18 cellular contexts compared by ENCODE assay signal in the genomic region with DNA sequence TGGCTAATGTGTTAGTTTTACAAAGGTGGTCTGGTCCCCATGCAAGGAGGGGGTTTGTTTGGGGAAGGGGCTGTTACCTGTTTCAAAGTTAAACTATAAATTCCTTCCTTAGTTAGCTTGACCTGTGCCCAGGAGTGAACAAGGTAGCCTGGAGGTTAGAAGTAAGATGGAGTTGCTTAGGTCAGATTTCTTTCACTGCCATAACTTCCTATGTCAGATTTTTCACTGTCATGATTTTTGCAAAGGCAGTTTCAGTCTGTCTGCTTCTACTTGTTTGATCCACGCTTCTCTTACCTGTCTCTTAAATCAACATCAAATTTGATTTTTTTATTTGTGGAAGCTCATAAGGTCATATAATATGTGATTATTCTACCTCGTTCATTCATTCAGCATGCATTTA.
"Had no signal": no experiment of that assay in that cellular context is flagged by ENCODE, and none has a peak within 500 bp of the region (broad histone marks: within the 10 kb centered on the region; RNA-seq: fewer than 3 reads in every experiment).

No MANE protein-coding gene starts in this region.

- H2AFZ ChIP-seq: hepatocyte had no signal

- H3K9me3 ChIP-seq: ascending aorta, colonic mucosa, mucosa of descending colon, sigmoid colon, thyroid gland had no signal

- H3K36me3 ChIP-seq: ascending aorta, colonic mucosa, thyroid gland had no signal

- H3K36me3 Mint-ChIP-seq: activated CD4-positive, alpha-beta memory T cell treated with anti-CD3 and anti-CD28 coated beads for 36 hours had no signal

- H3K4me1 ChIP-seq: colonic mucosa had no signal

- H3K27me3 Mint-ChIP-seq: activated B cell treated with CpG ODN at 0.5 μM for 24 hours; activated CD4-positive, alpha-beta memory T cell treated with anti-CD3 and anti-CD28 coated beads for 36 hours; central memory CD8-positive, alpha-beta T cell had no signal

- ATAC-seq: foreskin keratinocyte, left cardiac atrium, mucosa of descending colon had no signal

- H3K4me3 ChIP-seq: ascending aorta, colonic mucosa, hepatocyte, mucosa of descending colon, sigmoid colon, thyroid gland had no signal

- H3K27me3 ChIP-seq: ascending aorta, colonic mucosa, foreskin keratinocyte, hepatocyte, sigmoid colon, thyroid gland had no signal

- H3K79me2 ChIP-seq: hepatocyte had no signal

- H3K27ac Mint-ChIP-seq: activated CD4-positive, alpha-beta memory T cell treated with anti-CD3 and anti-CD28 coated beads for 36 hours had no signal

- DNase-seq: activated B cell treated with CpG ODN at 0.5 μM for 24 hours; activated CD4-positive, alpha-beta memory T cell treated with anti-CD3 and anti-CD28 coated beads for 36 hours; activated CD4-positive, alpha-beta T cell treated with anti-CD3 and anti-CD28 coated beads for 4 hours; activated CD8-positive, alpha-beta memory T cell treated with anti-CD3 and anti-CD28 coated beads, Interleukin-2, amount 50 U/mL, for 4 hours; activated naive CD4-positive, alpha-beta T cell; activated T-cell treated with anti-CD3 and anti-CD28 coated beads, Interleukin-2, amount 50 U/mL, for 48 hours; colonic mucosa; foreskin keratinocyte; left cardiac atrium; mesenchymal stem cell; mucosa of descending colon; sigmoid colon; stimulated activated naive CD4-positive, alpha-beta T cell; thyroid gland had no signal

- H3K9me3 Mint-ChIP-seq: activated CD4-positive, alpha-beta memory T cell treated with anti-CD3 and anti-CD28 coated beads for 36 hours; central memory CD8-positive, alpha-beta T cell had no signal

- H3K4me2 ChIP-seq: hepatocyte had no signal

- H3K4me3 Mint-ChIP-seq: activated B cell treated with CpG ODN at 0.5 μM for 24 hours; activated CD4-positive, alpha-beta memory T cell treated with anti-CD3 and anti-CD28 coated beads for 36 hours; central memory CD8-positive, alpha-beta T cell; nephron had no signal
